ENCODE assay signal across 8 cellular contexts in genomic region chr3:125921712-125922111, GRCh38. TPM values are rescaled to one million over a fixed set of nuclear protein-coding genes. Genes with fewer than 3 reads are reported as not detected.
A peak's percentile ranks its signal among the peaks of the same experiment; 100 is the strongest.
DNase-seq lines count a peak whose midpoint lies in the region; ATAC-seq, FAIRE-seq and TF ChIP-seq lines count a peak whose summit lies in the region.
"Not testable (repeated sequence)": the region's sequence is repeated elsewhere in the genome, so short reads cannot be mapped to it uniquely, and the experiment has no call there.

No MANE protein-coding gene starts in this region.

- H2AFZ ChIP-seq in endothelial cell of umbilical vein (ENCODE audit: low read depth, low read length) = not testable (repeated sequence)

- not testable (repeated sequence) for H3K79me2 ChIP-seq in endothelial cell of umbilical vein (ENCODE audit: control insufficient read depth, insufficient read depth, low read length)

- CTCF ChIA-PET in endothelial cell of umbilical vein (lab: Charles Lee) = not testable (repeated sequence)

- H3K4me3 ChIP-seq in endothelial cell of umbilical vein (replicated peaks in 1 of 3; ENCODE audit: insufficient read depth in 1 of 3, low read depth in 1 of 3, low read length in 3 of 3); right lobe of liver: not testable (repeated sequence)

- H3K27me3 ChIP-seq in endothelial cell of umbilical vein (ENCODE audit: control insufficient read depth in 2 of 2, insufficient read depth in 2 of 2, low read length in 2 of 2); right lobe of liver: not testable (repeated sequence)

- H3K27ac ChIP-seq in endothelial cell of umbilical vein (ENCODE audit: insufficient read depth, low read depth, low read length); right lobe of liver: not testable (repeated sequence)

- FAIRE-seq in endothelial cell of umbilical vein (lab: Jason Lieb, UNC) = not testable (repeated sequence)

- not testable (repeated sequence) for TF ChIP-seq POLR2A in endothelial cell of umbilical vein (IDR thresholded peaks at IDR 0.05; ENCODE audit: low read depth, low read length); right lobe of liver (IDR thresholded peaks at IDR 0.05)

- WGBS in right lobe of liver (ENCODE audit: insufficient coverage, low coverage, low lambda C conversion rate, missing lambda C conversion rate) = 18% methylated on average over 3 of the region's 5 CpGs

- not testable (repeated sequence) for H3K9ac ChIP-seq in endothelial cell of umbilical vein (replicated peaks; ENCODE audit: extremely low read depth, insufficient read depth, low read length)

- not testable (repeated sequence) for H3K4me2 ChIP-seq in endothelial cell of umbilical vein (ENCODE audit: insufficient read depth, low read length)

- intact Hi-C loops in endothelial cell of umbilical vein (cut with micrococcal nuclease); right lobe of liver (cut with DNase I): not testable (repeated sequence)

- POLR2A ChIA-PET in endothelial cell of umbilical vein (lab: Charles Lee) = not testable (repeated sequence)

- TF ChIP-seq CTCF in GM13977 (IDR thresholded peaks at IDR 0.05; ENCODE audit: extremely low read depth, insufficient read depth, missing control alignments) (peak; percentile 52), endothelial cell of umbilical vein (IDR thresholded peaks at IDR 0.05; ENCODE audit: extremely low read depth in 1 of 2, insufficient read depth in 1 of 2, low read depth in 1 of 2, low read length in 2 of 2) (peak; percentile 16 to 42), right lobe of liver (IDR thresholded peaks at IDR 0.05) (peak; percentile 57 to 73 (median 66))

- ATAC-seq in right lobe of liver = peak in 3 of 4 donors; percentile 43 to 54 (median 45)

- H3K4me1 ChIP-seq in endothelial cell of umbilical vein (ENCODE audit: control insufficient read depth, extremely low read depth, insufficient read depth, low read length); right lobe of liver: not testable (repeated sequence)

- not testable (repeated sequence) for H3K9me1 ChIP-seq in endothelial cell of umbilical vein (replicated peaks; ENCODE audit: control insufficient read depth, extremely low read depth, insufficient read depth, low read length)

- H4K20me1 ChIP-seq in endothelial cell of umbilical vein (replicated peaks; ENCODE audit: control insufficient read depth, extremely low read depth, insufficient read depth, low read length) = not testable (repeated sequence)

- DNase-seq in Ammon's horn (ENCODE audit: low spot score) = peak; percentile 42
- DNase-seq in GM13977 (ENCODE audit: low spot score) = peak; percentile 11
- peak; percentile 42 for DNase-seq in NCI-H1694 treated with DMSO at 0.1 percent for 48 hours (lab: John Stamatoyannopoulos, UW)
- peak; percentile 40 for DNase-seq in T follicular helper cell (ENCODE audit: low read depth)
- DNase-seq in activated effector memory CD4-positive, alpha-beta T cell treated with anti-CD3 and anti-CD28 coated beads, Interleukin-2, amount 50 U/mL, for 16 hours = peak; percentile 83
- DNase-seq in endothelial cell of umbilical vein (ENCODE audit: low read depth, low spot score) = peak; percentile 10
- peak in 2 of 3 donors; percentile 70 to 71 for DNase-seq in right lobe of liver
- peak; percentile 56 to 59 for DNase-seq in stimulated activated CD4-positive, alpha-beta T cell treated with anti-CD3 and anti-CD28 coated beads, Interleukin-2, amount 100 ng/mL, for 24 hours

- H3K36me3 ChIP-seq in endothelial cell of umbilical vein (ENCODE audit: control insufficient read depth in 2 of 2, extremely low read depth in 1 of 2, insufficient read depth in 2 of 2, low read length in 2 of 2); right lobe of liver: not testable (repeated sequence)

- not testable (repeated sequence) for BruUV-seq in endothelial cell of umbilical vein (replicated peaks; lab: Mats Ljungman, UMichigan)

- dilution Hi-C loops in endothelial cell of umbilical vein (cut with MboI; ENCODE audit: extremely low pct_ligation_motif_present, low sequenced_read_pairs) = not testable (repeated sequence)

- in situ Hi-C loops in GM13977 (cut with MboI; ENCODE audit: low pct_unique_long_range_greater_than_20kb, low sequenced_read_pairs, unreplicated experiment) = not testable (repeated sequence)

- not testable (repeated sequence) for H3K9me3 ChIP-seq in endothelial cell of umbilical vein (replicated peaks; ENCODE audit: control insufficient read depth, insufficient read depth, low read length); right lobe of liver

RNA-seq across cellular contexts. Expression of gene ROPN1B, which starts 47.3 kb away (rescaled TPM):
- total RNA-seq in endothelial cell of umbilical vein (not detected in 2 replicates), right lobe of liver (1 to 10 TPM in 1 of 6 experiments, under 1 TPM in 4, not detected in 1; 0.46 to 2.0 (median 0.60) TPM)
- not detected in 2 replicates for polyA plus RNA-seq in endothelial cell of umbilical vein
- polyA plus RNA-seq in endothelial cell of umbilical vein (2011; cell fraction: cytosol; rRNA removed) = not detected in 2 replicates
- polyA plus RNA-seq in endothelial cell of umbilical vein (2011; cell fraction: nucleus; rRNA removed) = not detected in 2 replicates
- not detected in 2 replicates for polyA plus RNA-seq in endothelial cell of umbilical vein (2012)
- polyA minus RNA-seq in endothelial cell of umbilical vein = not detected in 2 replicates
- not detected for polyA minus RNA-seq in endothelial cell of umbilical vein (2011; cell fraction: cytosol; rRNA and poly(A)+ RNA removed)
- not detected in 2 replicates for polyA minus RNA-seq in endothelial cell of umbilical vein (2011; cell fraction: nucleus; rRNA and poly(A)+ RNA removed)

Comparison
In these comparisons a context has a peak if more than half of its experiments do, and no peak if none do; other contexts are left out.
1. DNase-seq: peak in every context shown above with its lines; median percentile 83 in activated effector memory CD4-positive, alpha-beta T cell treated with anti-CD3 and anti-CD28 coated beads, Interleukin-2, amount 50 U/mL, for 16 hours; 70 in right lobe of liver; 58 in stimulated activated CD4-positive, alpha-beta T cell treated with anti-CD3 and anti-CD28 coated beads, Interleukin-2, amount 100 ng/mL, for 24 hours; 42 in Ammon's horn; 42 in NCI-H1694 treated with DMSO at 0.1 percent for 48 hours; 40 in T follicular helper cell; 11 in GM13977; 10 in endothelial cell of umbilical vein.